Comparison of ENCODE assay signal across 14 cellular contexts in the genomic region with DNA sequence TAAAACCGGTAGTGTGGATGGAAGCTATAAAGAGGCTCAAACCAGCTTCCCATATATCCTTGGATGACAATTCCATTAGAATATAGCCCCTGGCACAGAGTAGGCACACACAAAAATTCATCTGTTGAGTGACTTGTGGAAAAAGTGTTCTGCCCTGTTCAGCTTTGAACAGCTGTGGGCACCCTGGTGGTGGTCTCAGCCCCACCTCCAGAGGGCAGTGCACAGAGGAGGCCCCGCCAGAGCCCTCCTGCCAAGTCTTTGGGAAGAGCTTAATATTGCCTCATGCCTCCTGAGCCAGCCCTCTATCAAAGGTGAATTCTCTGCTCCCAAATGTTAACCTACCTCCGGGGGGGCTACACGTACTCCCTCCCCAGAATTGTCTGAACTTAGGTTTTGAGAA. TPM values are rescaled to one million over a fixed set of nuclear protein-coding genes. Genes with fewer than 3 reads are reported as not detected.
DNase-seq lines count a peak whose midpoint lies in the region; ATAC-seq and TF ChIP-seq lines count a peak whose summit lies in the region.
"Had no signal": no experiment of that assay in that cellular context is flagged by ENCODE, and none has a peak within 500 bp of the region (broad histone marks: within the 10 kb centered on the region; RNA-seq: fewer than 3 reads in every experiment).

No MANE protein-coding gene starts in this region.

- no peak overlapping the region for H3K4me3 Mint-ChIP-seq in neural progenitor cell
- H3K4me3 Mint-ChIP-seq: B cell had no signal

- H3K36me3 Mint-ChIP-seq in neural progenitor cell = no peaks in the 10 kb centered on the region

- no peak overlapping the region for H3K9ac ChIP-seq in BLaER1 treated with 17β-estradiol and CSF1 and Interleukin-3, amounts not matched to agents 10 nM and 100 nM
- no peak overlapping the region for H3K9ac ChIP-seq in MM.1S (ENCODE audit: low read length)
- H3K9ac ChIP-seq in neural progenitor cell = no peak overlapping the region

- no peak for TF ChIP-seq POLR2A in prostate gland (IDR thresholded peaks at IDR 0.05)

- H3K9me3 Mint-ChIP-seq in neural progenitor cell = no peaks in the 10 kb centered on the region

- TF ChIP-seq CTCF in MM.1S (IDR thresholded peaks at IDR 0.05; ENCODE audit: low read length) (0 out of 2 replicates have a peak, but pooled peaks have one; percentile 10), coronary artery (IDR thresholded peaks at IDR 0.05) (no peak), neural progenitor cell (IDR thresholded peaks at IDR 0.05) (peak; percentile 23), prostate gland (IDR thresholded peaks at IDR 0.05) (no peak)

- H2AFZ ChIP-seq in MM.1S (ENCODE audit: low read length) = no peak overlapping the region
- H2AFZ ChIP-seq in neural progenitor cell (replicated peaks) = no peak overlapping the region

- peaks cover 0 to 100% (median 0%) of the 10 kb centered on the region in 11 experiments; a peak in 2 of 22 replicates for H4K20me1 ChIP-seq in BLaER1 treated with 17β-estradiol and CSF1 and Interleukin-3, amounts not matched to agents 10 nM and 100 nM
- H4K20me1 ChIP-seq in MM.1S (ENCODE audit: insufficient read depth, low read length) = no peaks in the 10 kb centered on the region
- H4K20me1 ChIP-seq in neural progenitor cell (ENCODE audit: low read depth) = no peaks in the 10 kb centered on the region

- no peak overlapping the region for H3K27ac Mint-ChIP-seq in neural progenitor cell
- H3K27ac Mint-ChIP-seq: B cell had no signal

- H3K4me1 ChIP-seq in BLaER1 treated with 17β-estradiol and CSF1 and Interleukin-3, amounts not matched to agents 10 nM and 100 nM = peaks cover 32 to 74% (median 42%) of the 10 kb centered on the region in 10 experiments
- H3K4me1 ChIP-seq in MM.1S (ENCODE audit: low read length) (no peaks in the 10 kb centered on the region), neural progenitor cell (no peaks in the 10 kb centered on the region), prostate gland (replicated peaks) (no peaks in the 10 kb centered on the region)

- no peaks in the 10 kb centered on the region for H3K9me2 ChIP-seq in MM.1S (replicated peaks; ENCODE audit: insufficient read depth, low read length)

- intact Hi-C loops in prostate gland (cut with DNase I) = no loop called here

- H3K36me3 ChIP-seq in BLaER1 treated with 17β-estradiol and CSF1 and Interleukin-3, amounts not matched to agents 10 nM and 100 nM = no peaks in the 10 kb centered on the region; a peak in 2 of 22 replicates
- H3K36me3 ChIP-seq in MM.1S (replicated peaks; ENCODE audit: insufficient read depth, low read length) = no peaks in the 10 kb centered on the region
- H3K36me3 ChIP-seq in neural progenitor cell = no peaks in the 10 kb centered on the region
- no peaks in the 10 kb centered on the region for H3K36me3 ChIP-seq in prostate gland
- H3K36me3 ChIP-seq: pancreas had no signal

- no peak overlapping the region for H3K4me3 ChIP-seq in BLaER1 treated with 17β-estradiol and CSF1 and Interleukin-3, amounts not matched to agents 10 nM and 100 nM
- H3K4me3 ChIP-seq in MM.1S (ENCODE audit: low read length) (no peak overlapping the region), coronary artery (no peak overlapping the region), neural progenitor cell (no peak overlapping the region), prostate gland (no peak overlapping the region)
- H3K4me3 ChIP-seq: pancreas had no signal

- WGBS in prostate gland = 94% methylated on average over 4 of the region's 4 CpGs

- H3F3A ChIP-seq in MM.1S (ENCODE audit: insufficient read depth, low read length) = no peaks in the 10 kb centered on the region
- no peaks in the 10 kb centered on the region for H3F3A ChIP-seq in neural progenitor cell (ENCODE audit: low read depth)

- peaks cover 2% of the 10 kb centered on the region for H3K27me3 Mint-ChIP-seq in neural progenitor cell (ENCODE audit: insufficient read depth, low read depth)

- no peaks in the 10 kb centered on the region for H3K27me3 ChIP-seq in BLaER1 treated with 17β-estradiol and CSF1 and Interleukin-3, amounts not matched to agents 10 nM and 100 nM
- H3K27me3 ChIP-seq in MM.1S (replicated peaks; ENCODE audit: insufficient read depth, low read length) (no peaks in the 10 kb centered on the region), neural progenitor cell (no peaks in the 10 kb centered on the region), prostate gland (replicated peaks; ENCODE audit: insufficient read depth) (no peaks in the 10 kb centered on the region)
- H3K27me3 ChIP-seq: pancreas had no signal

- no peaks in the 10 kb centered on the region for H3K79me2 ChIP-seq in MM.1S (ENCODE audit: low read length)
- H3K79me2 ChIP-seq in neural progenitor cell (ENCODE audit: low read depth) = no peaks in the 10 kb centered on the region

- peak overlapping the region; percentile 12 to 85 (median 40); a peak in 15 of 22 replicates for H3K4me2 ChIP-seq in BLaER1 treated with 17β-estradiol and CSF1 and Interleukin-3, amounts not matched to agents 10 nM and 100 nM
- H3K4me2 ChIP-seq in MM.1S (ENCODE audit: low read depth, low read length) = no peak overlapping the region
- H3K4me2 ChIP-seq in neural progenitor cell = no peak overlapping the region

- no peak overlapping the region for H3K27ac ChIP-seq in BLaER1 treated with 17β-estradiol and CSF1 and Interleukin-3, amounts not matched to agents 10 nM and 100 nM
- H3K27ac ChIP-seq in MM.1S (ENCODE audit: low read length) = no peak overlapping the region
- peak overlapping the region; percentile 7 to 10 for H3K27ac ChIP-seq in coronary artery
- no peak overlapping the region for H3K27ac ChIP-seq in neural progenitor cell
- no peak overlapping the region for H3K27ac ChIP-seq in prostate gland

- DNase-seq in MM.1S (no peak), coronary artery (ENCODE audit: low spot score) (no peak), neural progenitor cell (ENCODE audit: low spot score) (no peak), prostate gland (ENCODE audit: low spot score) (no peak), Ammon's horn (ENCODE audit: low spot score) (no peak)
- DNase-seq: activated CD4-positive, alpha-beta T cell treated with anti-CD3 and anti-CD28 coated beads, Interleukin-2, amount 50 U/mL, for 1 hour; hypothalamus; mesendoderm; pancreas; T-helper 1 cell had no signal

- H3K4me1 Mint-ChIP-seq in neural progenitor cell = peaks cover 23% of the 10 kb centered on the region
- H3K4me1 Mint-ChIP-seq: B cell had no signal

- ATAC-seq in GM19452 (IDR thresholded peaks at IDR 0.05; ENCODE audit: unreplicated experiment) = no peak
- no peak for ATAC-seq in HG02588 (IDR thresholded peaks at IDR 0.05; ENCODE audit: unreplicated experiment)
- ATAC-seq: pancreas had no signal

- peaks cover 0 to 10% (median 0%) of the 10 kb centered on the region in 11 experiments; a peak in 1 of 22 replicates for H3K9me3 ChIP-seq in BLaER1 treated with 17β-estradiol and CSF1 and Interleukin-3, amounts not matched to agents 10 nM and 100 nM (replicated peaks in 1 of 11)
- H3K9me3 ChIP-seq in MM.1S (replicated peaks; ENCODE audit: insufficient read depth, low read length) = no peaks in the 10 kb centered on the region
- no peaks in the 10 kb centered on the region for H3K9me3 ChIP-seq in neural progenitor cell (ENCODE audit: low read depth)
- no peaks in the 10 kb centered on the region for H3K9me3 ChIP-seq in prostate gland
- H3K9me3 ChIP-seq: pancreas had no signal

RNA-seq across cellular contexts. Expression of a gene that starts 30.4 kb away (rescaled TPM):
- total RNA-seq in neural progenitor cell (ENCODE audit: low replicate concordance) (0.15 and 1.1 TPM in 2 replicates), prostate gland (100 to 1,000 TPM; 109 to 356 TPM)

Comparison
In these comparisons a context has a peak if more than half of its experiments do, and no peak if none do; other contexts are left out.
1. H3K27ac ChIP-seq: peak in coronary artery (2 of 2); none in BLaER1 treated with 17β-estradiol and CSF1 and Interleukin-3, amounts not matched to agents 10 nM and 100 nM (0 of 11), MM.1S (single experiment), neural progenitor cell (single experiment) and prostate gland (0 of 2).
2. H3K4me2 ChIP-seq: peak in BLaER1 treated with 17β-estradiol and CSF1 and Interleukin-3, amounts not matched to agents 10 nM and 100 nM (11 of 11); none in MM.1S (single experiment) and neural progenitor cell (single experiment).
3. CTCF ChIP-seq: peak in MM.1S (single experiment) and neural progenitor cell (single experiment); none in coronary artery (single experiment) and prostate gland (0 of 4).
4. RNA of a gene that starts 30.4 kb away (total RNA-seq): 109 to 356 TPM in prostate gland; 0.15 to 1.1 TPM in neural progenitor cell; every median in the first group is over 10 times any median in the second.